8 cellular contexts compared by ENCODE assay signal in the genomic region with DNA sequence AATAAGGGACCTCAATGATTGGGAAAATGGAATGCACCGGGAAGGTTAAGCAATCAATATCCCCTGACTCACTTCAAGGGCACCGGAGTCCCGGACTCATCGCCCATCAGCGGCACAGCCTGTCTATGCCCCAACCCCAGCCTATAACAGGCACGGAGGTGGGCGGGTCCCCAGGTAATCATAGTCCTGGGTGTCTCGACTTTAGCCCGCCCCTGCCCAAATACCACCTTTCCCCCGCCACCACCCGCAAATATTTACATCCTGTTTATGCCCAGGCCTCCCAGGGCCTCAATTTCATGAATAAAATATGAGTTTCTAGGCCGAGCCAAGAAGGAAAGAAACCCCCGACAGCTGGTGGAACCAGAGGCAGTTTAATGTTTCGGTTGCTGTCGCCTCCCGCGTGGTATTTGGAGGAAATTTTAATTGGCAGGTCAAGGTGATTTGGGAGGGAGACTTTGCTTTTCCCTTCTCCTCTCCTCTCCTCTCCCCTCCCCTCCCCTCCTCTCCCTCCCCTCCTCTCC. TPM values are rescaled to one million over a fixed set of nuclear protein-coding genes. Genes with fewer than 3 reads are reported as not detected.
DNase-seq lines count a peak whose midpoint lies in the region; ATAC-seq, FAIRE-seq and TF ChIP-seq lines count a peak whose summit lies in the region.

No MANE protein-coding gene starts in this region.

- intact Hi-C loops in CD8-positive, alpha-beta T cell (cut with DNase I, micrococcal nuclease), result loop anchor here (1.0 kb wide), 3 partner anchors 16 to 187 kb away; a partner anchor contains a TSS
- intact Hi-C loops in kidney (cut with DNase I), result no loop called here

- H3K9ac ChIP-seq in kidney (ENCODE audit: low read length in 2 of 2), result peak overlapping the region in 1 of 2 donors; percentile 26

- H3K27ac ChIP-seq in CD8-positive, alpha-beta T cell (ENCODE audit: low read depth, low read length), result no peak overlapping the region
- H3K27ac ChIP-seq in kidney (ENCODE audit: low read depth in 2 of 2, low read length in 2 of 2), result peak overlapping the region in 1 of 2 donors; percentile 23

- peak; percentile 25 to 71 (median 55) for DNase-seq in CD8-positive, alpha-beta T cell
- DNase-seq in NCI-H1694 treated with DMSO at 0.1 percent for 48 hours (lab: John Stamatoyannopoulos, UW), result peak; percentile 73
- DNase-seq in UCSD-AML1 (lab: John Stamatoyannopoulos, UW; ENCODE audit: unreplicated experiment), result peak; percentile 44
- peak; percentile 52 for DNase-seq in central memory CD4-positive, alpha-beta T cell
- DNase-seq in kidney, result no peak
- peak; percentile 19 to 40 for DNase-seq in stimulated activated CD4-positive, alpha-beta T cell treated with anti-CD3 and anti-CD28 coated beads, Interleukin-12 subunit alpha, Interleukin-12 subunit beta, amount 100 ng/mL, for 24 hours (ENCODE audit: low read depth in 2 of 2)

- H3K4me1 Mint-ChIP-seq in CD8-positive, alpha-beta T cell (ENCODE audit: low read depth), result peaks cover 7% of the 10 kb centered on the region

- H3K4me3 ChIP-seq in CD8-positive, alpha-beta T cell (ENCODE audit: low read depth, low read length), result peak overlapping the region; percentile 61
- H3K4me3 ChIP-seq in kidney (ENCODE audit: low read length in 2 of 2), result peak overlapping the region; percentile 69 to 73

- no peaks in the 10 kb centered on the region for H3K4me1 ChIP-seq in CD8-positive, alpha-beta T cell (ENCODE audit: insufficient read depth, low read length)
- H3K4me1 ChIP-seq in kidney (ENCODE audit: control insufficient read depth in 1 of 2, insufficient read depth in 1 of 2, low read depth in 1 of 2, low read length in 2 of 2), result peaks cover 0 to 4% of the 10 kb centered on the region in 2 donors

- no peaks in the 10 kb centered on the region for H3K27me3 ChIP-seq in CD8-positive, alpha-beta T cell (ENCODE audit: insufficient read depth, low read length)

- CTCF ChIA-PET in CD8-positive, alpha-beta T cell (lab: Charles Lee), result interaction anchor here (1.4 to 3.6 kb wide), 3 partner anchors 13 to 131 kb away, joined by 5 to 17 read pairs (median 5); a partner anchor contains a TSS

- TF ChIP-seq CTCF in CD8-positive, alpha-beta T cell (IDR thresholded peaks at IDR 0.05), result no peak
- TF ChIP-seq CTCF in kidney (IDR thresholded peaks at IDR 0.05; ENCODE audit: borderline replicate concordance, extremely low read depth, insufficient read depth), result no peak

- no peaks in the 10 kb centered on the region for H3K9me3 ChIP-seq in CD8-positive, alpha-beta T cell (ENCODE audit: low read length)
- no peaks in the 10 kb centered on the region for H3K9me3 ChIP-seq in kidney (ENCODE audit: control insufficient read depth in 1 of 2, low read length in 2 of 2)

- H3K27me3 Mint-ChIP-seq in CD8-positive, alpha-beta T cell (ENCODE audit: low read depth), result peaks cover 5% of the 10 kb centered on the region

- H3K4me3 Mint-ChIP-seq in CD8-positive, alpha-beta T cell, result peak overlapping the region; percentile 88

- no peak for FAIRE-seq in kidney (lab: Jason Lieb, UNC)

- no peaks in the 10 kb centered on the region for H3K36me3 ChIP-seq in CD8-positive, alpha-beta T cell (ENCODE audit: insufficient read depth, low read length)
- H3K36me3 ChIP-seq in kidney (ENCODE audit: control insufficient read depth in 1 of 2, insufficient read depth in 2 of 2, low read length in 2 of 2), result no peaks in the 10 kb centered on the region

- no peaks in the 10 kb centered on the region for H3K36me3 Mint-ChIP-seq in CD8-positive, alpha-beta T cell

- H3K27ac Mint-ChIP-seq in CD8-positive, alpha-beta T cell, result no peak overlapping the region

- POLR2A ChIA-PET in CD8-positive, alpha-beta T cell (lab: Charles Lee), result interaction anchor here (1.2 kb wide), 1 partner anchor 19 kb away, joined by 4 read pairs; a partner anchor contains a TSS

- H3K9me3 Mint-ChIP-seq in CD8-positive, alpha-beta T cell, result no peaks in the 10 kb centered on the region

- peak; percentile 93 for ATAC-seq in CD8-positive, alpha-beta T cell
- ATAC-seq in GM21576 (IDR thresholded peaks at IDR 0.05; ENCODE audit: unreplicated experiment) (peak; percentile 36), HG02852 (IDR thresholded peaks at IDR 0.05; ENCODE audit: unreplicated experiment) (no peak)

RNA-seq across cellular contexts. Expression of a gene that starts 15.6 kb away (rescaled TPM):
- 10 to 100 TPM in 1 of 2 experiments, 1 to 10 TPM in 1; 8.8 to 10.7 TPM for total RNA-seq in CD8-positive, alpha-beta T cell
- 21.1 TPM for total RNA-seq in kidney
- polyA plus RNA-seq in kidney (ENCODE audit: insufficient read depth, low read depth, low replicate concordance), result 16.2 TPM

RNA-seq across cellular contexts. Expression of a gene that starts 19.4 kb away (rescaled TPM):
- total RNA-seq in CD8-positive, alpha-beta T cell, result 1 to 10 TPM; 2.1 to 2.7 TPM
- 19.1 TPM for total RNA-seq in kidney
- 5.8 TPM for polyA plus RNA-seq in kidney (ENCODE audit: insufficient read depth, low read depth, low replicate concordance)
